In genomic region chr21:46092811-46093667, GRCh38 we compare ENCODE assay signal across 11 cellular contexts. TPM values are rescaled to one million over a fixed set of nuclear protein-coding genes. Genes with fewer than 3 reads are reported as not detected.
DNase-seq lines count a peak whose midpoint lies in the region; ATAC-seq and TF ChIP-seq lines count a peak whose summit lies in the region.
"Had no signal": no experiment of that assay in that cellular context is flagged by ENCODE, and none has a peak within 500 bp of the region (broad histone marks: within the 10 kb centered on the region; RNA-seq: fewer than 3 reads in every experiment).

No MANE protein-coding gene starts in this region.

- H3K4me3 Mint-ChIP-seq in activated CD4-positive, alpha-beta T cell treated with anti-CD3 and anti-CD28 coated beads, Interleukin-2, amount 10 ng/mL, durations not matched to agents 24 days and 14 days, result no peak overlapping the region
- H3K4me3 Mint-ChIP-seq in activated CD4-positive, alpha-beta T cell treated with anti-CD3 and anti-CD28 coated beads, Interleukin-2, amount 10 ng/mL, durations not matched to agents 7 days and 5 days, result no peak overlapping the region
- H3K4me3 Mint-ChIP-seq in effector memory CD8-positive, alpha-beta T cell, result peak overlapping the region; percentile 32 to 43
- H3K4me3 Mint-ChIP-seq: dendritic cell treated with granulocyte-macrophage colony-stimulating factor and Interleukin-4, amounts not matched to agents 40 ng/mL and 50 ng/mL, for 4 days; T-helper 17 cell had no signal

- no peak for TF ChIP-seq EP300 in tibial nerve (IDR thresholded peaks at IDR 0.05)

- no peak overlapping the region for H3K27ac Mint-ChIP-seq in activated CD4-positive, alpha-beta T cell treated with anti-CD3 and anti-CD28 coated beads, Interleukin-2, amount 10 ng/mL, durations not matched to agents 24 days and 14 days
- no peak overlapping the region for H3K27ac Mint-ChIP-seq in activated CD4-positive, alpha-beta T cell treated with anti-CD3 and anti-CD28 coated beads, Interleukin-2, amount 10 ng/mL, durations not matched to agents 7 days and 5 days
- no peak overlapping the region for H3K27ac Mint-ChIP-seq in effector memory CD8-positive, alpha-beta T cell
- H3K27ac Mint-ChIP-seq: dendritic cell treated with granulocyte-macrophage colony-stimulating factor and Interleukin-4, amounts not matched to agents 40 ng/mL and 50 ng/mL, for 4 days; T-helper 17 cell had no signal

- H3K9ac ChIP-seq in mucosa of rectum (ENCODE audit: low read depth in 1 of 2, low read length in 2 of 2), result peak overlapping the region in 1 of 2 donors; percentile 22

- CTCF ChIA-PET in activated CD4-positive, alpha-beta T cell treated with anti-CD3 and anti-CD28 coated beads, Interleukin-2, amount 10 ng/mL, durations not matched to agents 7 days and 5 days (lab: Charles Lee), result interaction anchor here (1.1 kb wide), 1 partner anchor 25 kb away, joined by 3 read pairs; no protein-coding TSS in a partner anchor

- no peak for TF ChIP-seq CTCF in tibial nerve (IDR thresholded peaks at IDR 0.05)

- DNase-seq in activated CD4-positive, alpha-beta T cell treated with anti-CD3 and anti-CD28 coated beads, Interleukin-2, amount 10 ng/mL, durations not matched to agents 24 days and 14 days, result peak; percentile 50
- DNase-seq in activated CD4-positive, alpha-beta T cell treated with anti-CD3 and anti-CD28 coated beads, Interleukin-2, amount 10 ng/mL, durations not matched to agents 7 days and 5 days, result no peak
- DNase-seq in effector memory CD8-positive, alpha-beta T cell, result no peak
- DNase-seq in tibial nerve (ENCODE audit: low spot score in 2 of 2), result no peak
- no peak for DNase-seq in epidermal melanocyte (ENCODE audit: insufficient read length, low spot score)
- DNase-seq: NCI-H526 treated with DMSO at 0.1 percent for 48 hours had no signal

- 69 to 79% methylated on average over 7 to 11 of the region's 11 CpGs for WGBS in tibial nerve, 2 donors

- H3K9me3 Mint-ChIP-seq in activated CD4-positive, alpha-beta T cell treated with anti-CD3 and anti-CD28 coated beads, Interleukin-2, amount 10 ng/mL, durations not matched to agents 24 days and 14 days, result peaks cover 26% of the 10 kb centered on the region
- peaks cover 17% of the 10 kb centered on the region for H3K9me3 Mint-ChIP-seq in activated CD4-positive, alpha-beta T cell treated with anti-CD3 and anti-CD28 coated beads, Interleukin-2, amount 10 ng/mL, durations not matched to agents 7 days and 5 days
- H3K9me3 Mint-ChIP-seq in effector memory CD8-positive, alpha-beta T cell, result peaks cover 6 to 24% of the 10 kb centered on the region in 2 donors

- H3K36me3 ChIP-seq in mucosa of rectum (ENCODE audit: control insufficient read depth in 2 of 2, insufficient read depth in 2 of 2, low read length in 2 of 2) (no peaks in the 10 kb centered on the region), tibial nerve (no peaks in the 10 kb centered on the region)

- H3K9me3 ChIP-seq in mucosa of rectum (ENCODE audit: control insufficient read depth in 2 of 2, low read length in 2 of 2) (no peaks in the 10 kb centered on the region), tibial nerve (peaks cover 0 to 17% (median 3%) of the 10 kb centered on the region in 4 donors)

- peak overlapping the region; percentile 84 to 91 for H3K27ac ChIP-seq in mucosa of rectum (ENCODE audit: low read depth in 2 of 2, low read length in 2 of 2)
- H3K27ac ChIP-seq in tibial nerve, result peak overlapping the region; percentile 8 to 89 (median 77)

- H3K4me1 ChIP-seq in mucosa of rectum (ENCODE audit: control insufficient read depth in 2 of 2, insufficient read depth in 2 of 2, low read length in 2 of 2) (peaks cover 0 to 2% of the 10 kb centered on the region in 2 donors), tibial nerve (peaks cover 0 to 31% (median 3%) of the 10 kb centered on the region in 4 donors)

- H3K27me3 ChIP-seq in mucosa of rectum (ENCODE audit: control insufficient read depth in 2 of 2, insufficient read depth in 2 of 2, low read length in 2 of 2) (peaks cover 0 to 2% of the 10 kb centered on the region in 2 donors), tibial nerve (no peaks in the 10 kb centered on the region)

- H3K4me3 ChIP-seq in mucosa of rectum (ENCODE audit: low read length in 2 of 2) (no peak overlapping the region), tibial nerve (no peak overlapping the region)

- peaks cover 2% of the 10 kb centered on the region for H3K36me3 Mint-ChIP-seq in activated CD4-positive, alpha-beta T cell treated with anti-CD3 and anti-CD28 coated beads, Interleukin-2, amount 10 ng/mL, durations not matched to agents 24 days and 14 days (ENCODE audit: low read depth)
- peaks cover 4% of the 10 kb centered on the region for H3K36me3 Mint-ChIP-seq in activated CD4-positive, alpha-beta T cell treated with anti-CD3 and anti-CD28 coated beads, Interleukin-2, amount 10 ng/mL, durations not matched to agents 7 days and 5 days (ENCODE audit: low read depth)
- peaks cover 11% of the 10 kb centered on the region for H3K36me3 Mint-ChIP-seq in effector memory CD8-positive, alpha-beta T cell (ENCODE audit: insufficient read depth)

- no peak for ATAC-seq in effector memory CD8-positive, alpha-beta T cell (replicated peaks)
- no peak for ATAC-seq in GM19324 (IDR thresholded peaks at IDR 0.05; ENCODE audit: low FRiP score, unreplicated experiment)
- ATAC-seq in GM18868 (IDR thresholded peaks at IDR 0.05; ENCODE audit: unreplicated experiment), result no peak
- ATAC-seq: T-helper 17 cell had no signal

- H3K4me1 Mint-ChIP-seq in activated CD4-positive, alpha-beta T cell treated with anti-CD3 and anti-CD28 coated beads, Interleukin-2, amount 10 ng/mL, durations not matched to agents 24 days and 14 days, result no peaks in the 10 kb centered on the region
- H3K4me1 Mint-ChIP-seq in activated CD4-positive, alpha-beta T cell treated with anti-CD3 and anti-CD28 coated beads, Interleukin-2, amount 10 ng/mL, durations not matched to agents 7 days and 5 days, result no peaks in the 10 kb centered on the region
- H3K4me1 Mint-ChIP-seq in effector memory CD8-positive, alpha-beta T cell (ENCODE audit: low read depth in 2 of 2), result peaks cover 4 to 11% of the 10 kb centered on the region in 2 donors

- TF ChIP-seq POLR2A in tibial nerve (IDR thresholded peaks at IDR 0.05), result no peak

- intact Hi-C loops in activated CD4-positive, alpha-beta T cell treated with anti-CD3 and anti-CD28 coated beads, Interleukin-2, amount 10 ng/mL, durations not matched to agents 24 days and 14 days (cut with micrococcal nuclease), result no loop called here

- POLR2A ChIA-PET in activated CD4-positive, alpha-beta T cell treated with anti-CD3 and anti-CD28 coated beads, Interleukin-2, amount 10 ng/mL, durations not matched to agents 7 days and 5 days (lab: Charles Lee), result no interaction called here

- peaks cover 5% of the 10 kb centered on the region for H3K27me3 Mint-ChIP-seq in activated CD4-positive, alpha-beta T cell treated with anti-CD3 and anti-CD28 coated beads, Interleukin-2, amount 10 ng/mL, durations not matched to agents 24 days and 14 days
- peaks cover 8% of the 10 kb centered on the region for H3K27me3 Mint-ChIP-seq in activated CD4-positive, alpha-beta T cell treated with anti-CD3 and anti-CD28 coated beads, Interleukin-2, amount 10 ng/mL, durations not matched to agents 7 days and 5 days
- H3K27me3 Mint-ChIP-seq in effector memory CD8-positive, alpha-beta T cell, result peaks cover 0 to 17% of the 10 kb centered on the region in 2 donors

RNA-seq across cellular contexts. Expression of gene COL6A2, which starts 4.9 kb away (rescaled TPM):
- 2.0 and 2.3 TPM in 2 replicates for total RNA-seq in activated CD4-positive, alpha-beta T cell treated with anti-CD3 and anti-CD28 coated beads, Interleukin-2, amount 10 ng/mL, durations not matched to agents 24 days and 14 days
- 1 to 10 TPM; 2.3 to 2.5 TPM for total RNA-seq in activated CD4-positive, alpha-beta T cell treated with anti-CD3 and anti-CD28 coated beads, Interleukin-2, amount 10 ng/mL, durations not matched to agents 7 days and 5 days
- 1,000 to 10,000 TPM in 1 of 4 donors, 100 to 1,000 TPM in 3; 470 to 1,210 (median 744) TPM for total RNA-seq in tibial nerve

Comparison
In these comparisons a context has a peak if more than half of its experiments do, and no peak if none do; other contexts are left out.
1. H3K4me3 Mint-ChIP-seq: peak in effector memory CD8-positive, alpha-beta T cell (2 of 2); none in activated CD4-positive, alpha-beta T cell treated with anti-CD3 and anti-CD28 coated beads, Interleukin-2, amount 10 ng/mL, durations not matched to agents 24 days and 14 days (single experiment) and activated CD4-positive, alpha-beta T cell treated with anti-CD3 and anti-CD28 coated beads, Interleukin-2, amount 10 ng/mL, durations not matched to agents 7 days and 5 days (single experiment).
2. RNA of gene COL6A2, which starts 4.9 kb away (total RNA-seq): 470 to 1,210 TPM in tibial nerve; 2.3 to 2.5 TPM in activated CD4-positive, alpha-beta T cell treated with anti-CD3 and anti-CD28 coated beads, Interleukin-2, amount 10 ng/mL, durations not matched to agents 7 days and 5 days and 2.0 to 2.3 TPM in activated CD4-positive, alpha-beta T cell treated with anti-CD3 and anti-CD28 coated beads, Interleukin-2, amount 10 ng/mL, durations not matched to agents 24 days and 14 days; every median in the first group is over 100 times any median in the second.